1 cellular context compared by ENCODE assay signal in genomic region chr14:23379331-23380196, GRCh38.
TF ChIP-seq lines count a peak whose summit lies in the region.

No MANE protein-coding gene starts in this region.

TF ChIP-seq in HepG2, 621 proteins besides CTCF, POLR2A, EP300 and RAD21 (continued from another document and continues in another):
- TF ChIP-seq ZHX1 (CRISPR knock-in tag; IDR thresholded peaks at IDR 0.05; ENCODE audit: low read depth) (no peak), RFXANK (CRISPR knock-in tag; IDR thresholded peaks at IDR 0.05) (0 out of 2 replicates have a peak, but pooled peaks have one; percentile 53), MBD4 (IDR thresholded peaks at IDR 0.05; ENCODE audit: borderline replicate concordance, low read length) (no peak), REXO4 (CRISPR knock-in tag; IDR thresholded peaks at IDR 0.05; ENCODE audit: borderline replicate concordance) (no peak), SRSF4 (IDR thresholded peaks at IDR 0.05; ENCODE audit: low read depth, low read length, poor library complexity, severe bottlenecking) (no peak), NCOA5 (CRISPR knock-in tag; IDR thresholded peaks at IDR 0.05) (no peak), XRCC5 (optimal IDR thresholded peaks at IDR 0.05; ENCODE audit: low read length) (peak; percentile 96), ZNF598 (CRISPR knock-in tag; IDR thresholded peaks at IDR 0.05; ENCODE audit: borderline replicate concordance) (peak; percentile 50; the same call in 1 of the 2 replicates), MNT (IDR thresholded peaks at IDR 0.05) (no peak), HDAC6 (IDR thresholded peaks at IDR 0.05; ENCODE audit: low read depth, low read length) (no peak), THAP8 (CRISPR knock-in tag; IDR thresholded peaks at IDR 0.05; ENCODE audit: borderline replicate concordance) (no peak), NONO (IDR thresholded peaks at IDR 0.05) (no peak), NONO (CRISPR knock-in tag; conservative IDR thresholded peaks at IDR 0.05) (peak; percentile 62; the same call in 1 of the 2 replicates), NFYC (CRISPR knock-in tag; IDR thresholded peaks at IDR 0.05) (peak; percentile 20; the same call in 1 of the 2 replicates), SCMH1 (CRISPR knock-in tag; IDR thresholded peaks at IDR 0.05; ENCODE audit: borderline replicate concordance) (no peak), WIZ (CRISPR knock-in tag; IDR thresholded peaks at IDR 0.05) (no peak), EHMT2 (IDR thresholded peaks at IDR 0.05; ENCODE audit: borderline replicate concordance, low read depth, low read length) (no peak), NR2C2 (CRISPR knock-in tag; IDR thresholded peaks at IDR 0.05; ENCODE audit: borderline replicate concordance) (no peak), ZNF543 (CRISPR knock-in tag; IDR thresholded peaks at IDR 0.05) (no peak), ZNF891 (CRISPR knock-in tag; IDR thresholded peaks at IDR 0.05) (no peak), TCF7 (IDR thresholded peaks at IDR 0.05; ENCODE audit: low read depth) (no peak), HNRNPH1 (optimal IDR thresholded peaks at IDR 0.05; ENCODE audit: low read depth, low read length) (no peak), RBAK (CRISPR knock-in tag; IDR thresholded peaks at IDR 0.05) (no peak), KLF12 (CRISPR knock-in tag; IDR thresholded peaks at IDR 0.05; ENCODE audit: borderline replicate concordance) (no peak), FOSL2 (CRISPR knock-in tag; IDR thresholded peaks at IDR 0.05) (peak; percentile 63), CCDC6 (CRISPR knock-in tag; IDR thresholded peaks at IDR 0.05) (no peak), ZNF713 (CRISPR knock-in tag; IDR thresholded peaks at IDR 0.05) (no peak), ZNF142 (CRISPR knock-in tag; IDR thresholded peaks at IDR 0.05) (no peak), ELK4 (CRISPR knock-in tag; IDR thresholded peaks at IDR 0.05; ENCODE audit: borderline replicate concordance) (no peak), RELA (CRISPR knock-in tag; IDR thresholded peaks at IDR 0.05) (no peak), ZNF616 (CRISPR knock-in tag; IDR thresholded peaks at IDR 0.05; ENCODE audit: low read depth) (no peak), PAXIP1 (CRISPR knock-in tag; conservative IDR thresholded peaks at IDR 0.05) (no peak), POGZ (CRISPR knock-in tag; IDR thresholded peaks at IDR 0.05) (no peak)
- TF ChIP-seq, protein P1, sequence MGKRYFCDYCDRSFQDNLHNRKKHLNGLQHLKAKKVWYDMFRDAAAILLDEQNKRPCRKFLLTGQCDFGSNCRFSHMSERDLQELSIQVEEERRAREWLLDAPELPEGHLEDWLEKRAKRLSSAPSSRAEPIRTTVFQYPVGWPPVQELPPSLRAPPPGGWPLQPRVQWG (CRISPR knock-in tag; IDR thresholded peaks at IDR 0.05; ENCODE audit: borderline replicate concordance, low read depth) = no peak
- TF ChIP-seq, protein P2, sequence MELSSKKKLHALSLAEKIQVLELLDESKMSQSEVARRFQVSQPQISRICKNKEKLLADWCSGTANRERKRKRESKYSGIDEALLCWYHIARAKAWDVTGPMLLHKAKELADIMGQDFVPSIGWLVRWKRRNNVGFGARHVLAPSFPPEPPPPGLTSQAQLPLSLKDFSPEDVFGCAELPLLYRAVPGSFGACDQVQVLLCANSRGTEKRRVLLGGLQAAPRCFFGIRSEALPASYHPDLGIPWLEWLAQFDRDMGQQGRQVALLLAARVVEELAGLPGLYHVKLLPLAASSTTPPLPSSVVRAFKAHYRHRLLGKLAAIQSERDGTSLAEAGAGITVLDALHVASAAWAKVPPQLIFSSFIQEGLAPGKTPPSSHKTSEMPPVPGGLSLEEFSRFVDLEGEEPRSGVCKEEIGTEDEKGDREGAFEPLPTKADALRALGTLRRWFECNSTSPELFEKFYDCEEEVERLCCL (CRISPR knock-in tag; IDR thresholded peaks at IDR 0.05; ENCODE audit: borderline replicate concordance) = no peak
- TF ChIP-seq, protein P3, sequence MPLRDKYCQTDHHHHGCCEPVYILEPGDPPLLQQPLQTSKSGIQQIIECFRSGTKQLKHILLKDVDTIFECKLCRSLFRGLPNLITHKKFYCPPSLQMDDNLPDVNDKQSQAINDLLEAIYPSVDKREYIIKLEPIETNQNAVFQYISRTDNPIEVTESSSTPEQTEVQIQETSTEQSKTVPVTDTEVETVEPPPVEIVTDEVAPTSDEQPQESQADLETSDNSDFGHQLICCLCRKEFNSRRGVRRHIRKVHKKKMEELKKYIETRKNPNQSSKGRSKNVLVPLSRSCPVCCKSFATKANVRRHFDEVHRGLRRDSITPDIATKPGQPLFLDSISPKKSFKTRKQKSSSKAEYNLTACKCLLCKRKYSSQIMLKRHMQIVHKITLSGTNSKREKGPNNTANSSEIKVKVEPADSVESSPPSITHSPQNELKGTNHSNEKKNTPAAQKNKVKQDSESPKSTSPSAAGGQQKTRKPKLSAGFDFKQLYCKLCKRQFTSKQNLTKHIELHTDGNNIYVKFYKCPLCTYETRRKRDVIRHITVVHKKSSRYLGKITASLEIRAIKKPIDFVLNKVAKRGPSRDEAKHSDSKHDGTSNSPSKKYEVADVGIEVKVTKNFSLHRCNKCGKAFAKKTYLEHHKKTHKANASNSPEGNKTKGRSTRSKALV (CRISPR knock-in tag; IDR thresholded peaks at IDR 0.05) = no peak
- TF ChIP-seq, protein P4, sequence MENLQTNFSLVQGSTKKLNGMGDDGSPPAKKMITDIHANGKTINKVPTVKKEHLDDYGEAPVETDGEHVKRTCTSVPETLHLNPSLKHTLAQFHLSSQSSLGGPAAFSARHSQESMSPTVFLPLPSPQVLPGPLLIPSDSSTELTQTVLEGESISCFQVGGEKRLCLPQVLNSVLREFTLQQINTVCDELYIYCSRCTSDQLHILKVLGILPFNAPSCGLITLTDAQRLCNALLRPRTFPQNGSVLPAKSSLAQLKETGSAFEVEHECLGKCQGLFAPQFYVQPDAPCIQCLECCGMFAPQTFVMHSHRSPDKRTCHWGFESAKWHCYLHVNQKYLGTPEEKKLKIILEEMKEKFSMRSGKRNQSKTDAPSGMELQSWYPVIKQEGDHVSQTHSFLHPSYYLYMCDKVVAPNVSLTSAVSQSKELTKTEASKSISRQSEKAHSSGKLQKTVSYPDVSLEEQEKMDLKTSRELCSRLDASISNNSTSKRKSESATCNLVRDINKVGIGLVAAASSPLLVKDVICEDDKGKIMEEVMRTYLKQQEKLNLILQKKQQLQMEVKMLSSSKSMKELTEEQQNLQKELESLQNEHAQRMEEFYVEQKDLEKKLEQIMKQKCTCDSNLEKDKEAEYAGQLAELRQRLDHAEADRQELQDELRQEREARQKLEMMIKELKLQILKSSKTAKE (CRISPR knock-in tag; IDR thresholded peaks at IDR 0.05; ENCODE audit: borderline replicate concordance) = no peak; the same call in 1 of the 2 replicates
